ENCODE assay signal across 9 cellular contexts in the genomic region with DNA sequence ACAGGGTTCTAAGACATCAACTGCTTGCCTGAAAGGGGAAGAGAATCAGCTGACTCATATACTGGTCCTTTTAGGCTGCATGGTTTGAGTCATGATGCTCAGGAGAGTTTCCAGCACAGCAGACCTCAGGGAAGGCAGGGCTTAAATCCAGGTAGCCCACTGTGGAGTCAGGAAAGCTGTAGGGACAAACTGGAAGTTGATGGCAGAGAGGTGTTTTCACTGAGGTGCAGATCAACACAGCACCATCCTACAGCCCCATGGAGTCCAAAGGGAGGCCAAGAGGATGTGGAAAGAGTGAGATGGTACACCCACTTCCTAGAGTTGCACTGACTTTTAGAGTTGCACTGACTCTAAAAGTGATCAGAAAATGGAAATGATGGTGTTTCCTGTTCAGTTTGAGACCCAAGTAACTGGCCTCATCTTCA.
A peak's percentile ranks its signal among the peaks of the same experiment; 100 is the strongest.
DNase-seq lines count a peak whose midpoint lies in the region; ATAC-seq, FAIRE-seq and TF ChIP-seq lines count a peak whose summit lies in the region.
"Had no signal": no experiment of that assay in that cellular context is flagged by ENCODE, and none has a peak within 500 bp of the region (broad histone marks: within the 10 kb centered on the region; RNA-seq: fewer than 3 reads in every experiment).

No MANE protein-coding gene starts in this region.

- TF ChIP-seq POLR2A in H54 (IDR thresholded peaks at IDR 0.05; ENCODE audit: low read depth, low read length): no peak

- peak overlapping the region in 1 of 2 donors; percentile 24 for H3K27ac ChIP-seq in coronary artery

- no peak for FAIRE-seq in H54 (lab: Jason Lieb, UNC)

- ATAC-seq in HG03342 (IDR thresholded peaks at IDR 0.05; ENCODE audit: unreplicated experiment): peak; percentile 80

- TF ChIP-seq CTCF in coronary artery (IDR thresholded peaks at IDR 0.05): no peak

- H3K4me3 ChIP-seq in coronary artery: no peak overlapping the region

- DNase-seq in activated CD4-positive, alpha-beta T cell treated with anti-CD3 and anti-CD28 coated beads, Interleukin-2, amount 50 U/mL, for 48 hours: peak; percentile 41 to 54
- no peak for DNase-seq in activated CD4-positive, alpha-beta T cell treated with anti-CD3 and anti-CD28 coated beads, Interleukin-2, amount 50 U/mL, for 4 hours
- peak; percentile 64 for DNase-seq in amniotic epithelial cell (ENCODE audit: low read depth)
- DNase-seq in stromal cell of bone marrow (ENCODE audit: low read depth): peak; percentile 54
- DNase-seq in COR-L47 (lab: John Stamatoyannopoulos, UW): no peak
- DNase-seq in coronary artery (ENCODE audit: low spot score): no peak
- no peak for DNase-seq in H54 (ENCODE audit: insufficient read length, low spot score)
- DNase-seq: NCI-H774 had no signal

Comparison
In these comparisons a context has a peak if more than half of its experiments do, and no peak if none do; other contexts are left out.
1. DNase-seq: peak in activated CD4-positive, alpha-beta T cell treated with anti-CD3 and anti-CD28 coated beads, Interleukin-2, amount 50 U/mL, for 48 hours (2 of 2), amniotic epithelial cell (single experiment) and stromal cell of bone marrow (single experiment); none in activated CD4-positive, alpha-beta T cell treated with anti-CD3 and anti-CD28 coated beads, Interleukin-2, amount 50 U/mL, for 4 hours (0 of 2), COR-L47 (single experiment), coronary artery (single experiment) and H54 (single experiment).